In the genomic region with DNA sequence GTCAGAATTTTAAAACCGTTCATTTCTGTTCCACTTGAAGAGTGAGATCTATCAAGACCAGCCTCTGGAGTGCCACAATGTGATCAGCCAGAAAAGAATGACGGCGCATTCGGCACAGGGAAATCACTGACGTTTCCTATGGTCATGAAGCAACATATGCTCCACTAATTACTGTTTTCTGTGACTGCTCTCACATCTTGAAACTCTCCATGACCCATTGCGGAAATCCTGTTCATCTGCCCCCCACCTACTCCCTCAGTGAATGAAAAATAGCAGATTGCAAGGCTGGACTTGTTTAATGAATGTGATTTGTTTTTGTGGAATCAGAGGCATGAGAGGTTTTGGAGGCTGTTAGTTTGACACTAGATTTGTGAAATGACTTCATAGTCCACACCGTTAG, we compare ENCODE assay signal across 17 cellular contexts. TPM values are rescaled to one million over a fixed set of nuclear protein-coding genes. Genes with fewer than 3 reads are reported as not detected.
A peak's percentile ranks its signal among the peaks of the same experiment; 100 is the strongest.
DNase-seq lines count a peak whose midpoint lies in the region; ATAC-seq, FAIRE-seq and TF ChIP-seq lines count a peak whose summit lies in the region.
"Had no signal": no experiment of that assay in that cellular context is flagged by ENCODE, and none has a peak within 500 bp of the region (broad histone marks: within the 10 kb centered on the region; RNA-seq: fewer than 3 reads in every experiment).

No MANE protein-coding gene starts in this region.

- no peaks in the 10 kb centered on the region for H3K9me1 ChIP-seq in endothelial cell of umbilical vein (replicated peaks; ENCODE audit: control insufficient read depth, extremely low read depth, insufficient read depth, low read length)

- dilution Hi-C loops in endothelial cell of umbilical vein (cut with MboI; ENCODE audit: extremely low pct_ligation_motif_present, low sequenced_read_pairs), result no loop called here

- no peak overlapping the region for H3K9ac ChIP-seq in endothelial cell of umbilical vein (replicated peaks; ENCODE audit: extremely low read depth, insufficient read depth, low read length)

- peak; percentile 70 for FAIRE-seq in endothelial cell of umbilical vein (lab: Jason Lieb, UNC)

- peaks cover 7% of the 10 kb centered on the region for H3K4me1 ChIP-seq in endothelial cell of umbilical vein (ENCODE audit: control insufficient read depth, extremely low read depth, insufficient read depth, low read length)

- H3K9me3 Mint-ChIP-seq in activated CD4-positive, alpha-beta T cell treated with anti-CD3 and anti-CD28 coated beads, Interleukin-2, amount 10 ng/mL, durations not matched to agents 24 days and 14 days, result no peaks in the 10 kb centered on the region
- H3K9me3 Mint-ChIP-seq in activated CD4-positive, alpha-beta T cell treated with anti-CD3 and anti-CD28 coated beads for 36 hours (ENCODE audit: low read depth), result no peaks in the 10 kb centered on the region
- H3K9me3 Mint-ChIP-seq in type B pancreatic cell, result peaks cover 4% of the 10 kb centered on the region
- H3K9me3 Mint-ChIP-seq: T-cell had no signal

- H3K27me3 ChIP-seq in endothelial cell of umbilical vein (ENCODE audit: control insufficient read depth in 2 of 2, insufficient read depth in 2 of 2, low read length in 2 of 2) (no peaks in the 10 kb centered on the region), H7 (ENCODE audit: control insufficient read depth, insufficient read depth, low read length) (no peaks in the 10 kb centered on the region)

- TF ChIP-seq POLR2A in endothelial cell of umbilical vein (IDR thresholded peaks at IDR 0.05; ENCODE audit: low read depth, low read length), result no peak

- no peaks in the 10 kb centered on the region for H3K79me2 ChIP-seq in endothelial cell of umbilical vein (ENCODE audit: control insufficient read depth, insufficient read depth, low read length)

- peak; percentile 29 for DNase-seq in activated CD4-positive, alpha-beta T cell treated with anti-CD3 and anti-CD28 coated beads, Interleukin-2, amount 10 ng/mL, durations not matched to agents 24 days and 14 days
- no peak for DNase-seq in activated CD4-positive, alpha-beta T cell treated with anti-CD3 and anti-CD28 coated beads for 36 hours
- DNase-seq in NCI-H2227 (lab: John Stamatoyannopoulos, UW; ENCODE audit: unreplicated experiment) (peak; percentile 32), endothelial cell of umbilical vein (ENCODE audit: low read depth, low spot score) (peak; percentile 36), type B pancreatic cell (ENCODE audit: extremely low spot score, unreplicated experiment) (no peak), SKM-1 treated with dmso at 0.1 percent for 144 hours (lab: John Stamatoyannopoulos, UW; ENCODE audit: unreplicated experiment) (no peak), H7 (no peak), DMS53 treated with DMSO at 0.1 percent for 48 hours (lab: John Stamatoyannopoulos, UW; ENCODE audit: unreplicated experiment) (no peak)
- DNase-seq: CD4-positive, alpha-beta memory T cell; NCI-H1694; NCI-H2107; NCI-H510A treated with DMSO at 0.1 percent for 48 hours; T-cell had no signal

- CTCF ChIA-PET in activated CD4-positive, alpha-beta T cell treated with anti-CD3 and anti-CD28 coated beads for 36 hours (lab: Charles Lee), result no interaction called here
- CTCF ChIA-PET in endothelial cell of umbilical vein (lab: Charles Lee), result no interaction called here

- peak overlapping the region; percentile 1 for H3K27ac ChIP-seq in endothelial cell of umbilical vein (ENCODE audit: insufficient read depth, low read depth, low read length)
- H3K27ac ChIP-seq: RWPE1 had no signal

- H3K4me1 Mint-ChIP-seq in activated CD4-positive, alpha-beta T cell treated with anti-CD3 and anti-CD28 coated beads, Interleukin-2, amount 10 ng/mL, durations not matched to agents 24 days and 14 days, result no peaks in the 10 kb centered on the region
- no peaks in the 10 kb centered on the region for H3K4me1 Mint-ChIP-seq in activated CD4-positive, alpha-beta T cell treated with anti-CD3 and anti-CD28 coated beads for 36 hours
- H3K4me1 Mint-ChIP-seq in type B pancreatic cell (ENCODE audit: unreplicated experiment), result peaks cover 28% of the 10 kb centered on the region
- H3K4me1 Mint-ChIP-seq: CD4-positive, alpha-beta memory T cell; IgD-negative memory B cell; T-cell had no signal

- H3K36me3 ChIP-seq in endothelial cell of umbilical vein (ENCODE audit: control insufficient read depth in 2 of 2, extremely low read depth in 1 of 2, insufficient read depth in 2 of 2, low read length in 2 of 2) (no peaks in the 10 kb centered on the region), H7 (replicated peaks; ENCODE audit: control insufficient read depth, insufficient read depth, low read length) (no peaks in the 10 kb centered on the region)
- H3K36me3 ChIP-seq: HAP-1 had no signal

- H3K4me3 Mint-ChIP-seq in activated CD4-positive, alpha-beta T cell treated with anti-CD3 and anti-CD28 coated beads, Interleukin-2, amount 10 ng/mL, durations not matched to agents 24 days and 14 days, result no peak overlapping the region
- H3K4me3 Mint-ChIP-seq in activated CD4-positive, alpha-beta T cell treated with anti-CD3 and anti-CD28 coated beads for 36 hours, result no peak overlapping the region
- H3K4me3 Mint-ChIP-seq in type B pancreatic cell, result no peak overlapping the region
- H3K4me3 Mint-ChIP-seq: CD4-positive, alpha-beta memory T cell; IgD-negative memory B cell; T-cell had no signal

- intact Hi-C loops in activated CD4-positive, alpha-beta T cell treated with anti-CD3 and anti-CD28 coated beads, Interleukin-2, amount 10 ng/mL, durations not matched to agents 24 days and 14 days (cut with micrococcal nuclease), result no loop called here
- intact Hi-C loops in activated CD4-positive, alpha-beta T cell treated with anti-CD3 and anti-CD28 coated beads for 36 hours (cut with DNase I, micrococcal nuclease), result no loop called here
- intact Hi-C loops in endothelial cell of umbilical vein (cut with micrococcal nuclease), result no loop called here

- H3K4me2 ChIP-seq in endothelial cell of umbilical vein (ENCODE audit: insufficient read depth, low read length), result peak overlapping the region; percentile 17

- H2AFZ ChIP-seq in endothelial cell of umbilical vein (ENCODE audit: low read depth, low read length), result peak overlapping the region; percentile 12

- H3K9me3 ChIP-seq in endothelial cell of umbilical vein (replicated peaks; ENCODE audit: control insufficient read depth, insufficient read depth, low read length), result no peaks in the 10 kb centered on the region
- H3K9me3 ChIP-seq: HAP-1 had no signal

- no peak for ATAC-seq in activated CD4-positive, alpha-beta T cell treated with anti-CD3 and anti-CD28 coated beads for 36 hours
- ATAC-seq: T-cell had no signal

- H4K20me1 ChIP-seq in endothelial cell of umbilical vein (replicated peaks; ENCODE audit: control insufficient read depth, extremely low read depth, insufficient read depth, low read length), result no peaks in the 10 kb centered on the region

- H3K4me3 ChIP-seq in endothelial cell of umbilical vein (replicated peaks in 1 of 3; ENCODE audit: insufficient read depth in 1 of 3, low read depth in 1 of 3, low read length in 3 of 3) (no peak overlapping the region), H7 (ENCODE audit: insufficient read depth, low read depth, low read length) (no peak overlapping the region)
- H3K4me3 ChIP-seq: HAP-1 had no signal

- no peaks in the 10 kb centered on the region for H3K36me3 Mint-ChIP-seq in activated CD4-positive, alpha-beta T cell treated with anti-CD3 and anti-CD28 coated beads, Interleukin-2, amount 10 ng/mL, durations not matched to agents 24 days and 14 days (ENCODE audit: low read depth)
- no peaks in the 10 kb centered on the region for H3K36me3 Mint-ChIP-seq in activated CD4-positive, alpha-beta T cell treated with anti-CD3 and anti-CD28 coated beads for 36 hours (ENCODE audit: low read depth)
- H3K36me3 Mint-ChIP-seq in type B pancreatic cell, result no peaks in the 10 kb centered on the region
- H3K36me3 Mint-ChIP-seq: CD4-positive, alpha-beta memory T cell; IgD-negative memory B cell; T-cell had no signal

- POLR2A ChIA-PET in activated CD4-positive, alpha-beta T cell treated with anti-CD3 and anti-CD28 coated beads for 36 hours (lab: Charles Lee), result no interaction called here
- POLR2A ChIA-PET in endothelial cell of umbilical vein (lab: Charles Lee), result no interaction called here

- no peak overlapping the region for H3K27ac Mint-ChIP-seq in activated CD4-positive, alpha-beta T cell treated with anti-CD3 and anti-CD28 coated beads, Interleukin-2, amount 10 ng/mL, durations not matched to agents 24 days and 14 days
- H3K27ac Mint-ChIP-seq in activated CD4-positive, alpha-beta T cell treated with anti-CD3 and anti-CD28 coated beads for 36 hours, result no peak overlapping the region
- peak overlapping the region; percentile 4 for H3K27ac Mint-ChIP-seq in type B pancreatic cell
- H3K27ac Mint-ChIP-seq: CD4-positive, alpha-beta memory T cell; IgD-negative memory B cell; T-cell had no signal

- no TSS peak for BruUV-seq in endothelial cell of umbilical vein (replicated peaks; lab: Mats Ljungman, UMichigan)

- H3K27me3 Mint-ChIP-seq in activated CD4-positive, alpha-beta T cell treated with anti-CD3 and anti-CD28 coated beads, Interleukin-2, amount 10 ng/mL, durations not matched to agents 24 days and 14 days, result no peaks in the 10 kb centered on the region
- H3K27me3 Mint-ChIP-seq in activated CD4-positive, alpha-beta T cell treated with anti-CD3 and anti-CD28 coated beads for 36 hours, result peaks cover 5% of the 10 kb centered on the region
- no peaks in the 10 kb centered on the region for H3K27me3 Mint-ChIP-seq in type B pancreatic cell
- H3K27me3 Mint-ChIP-seq: IgD-negative memory B cell had no signal

- TF ChIP-seq CTCF in endothelial cell of umbilical vein (IDR thresholded peaks at IDR 0.05; ENCODE audit: extremely low read depth in 1 of 2, insufficient read depth in 1 of 2, low read depth in 1 of 2, low read length in 2 of 2) (no peak), type B pancreatic cell (conservative IDR thresholded peaks at IDR 0.05) (no peak)

RNA-seq across cellular contexts. Expression of a gene that starts 53.3 kb away (rescaled TPM):
- 0.05 and 0.07 TPM in 2 replicates for total RNA-seq in activated CD4-positive, alpha-beta T cell treated with anti-CD3 and anti-CD28 coated beads, Interleukin-2, amount 10 ng/mL, durations not matched to agents 24 days and 14 days
- under 1 TPM in 1 of 2 experiments, not detected in 1; 0.18 TPM for total RNA-seq in activated CD4-positive, alpha-beta T cell treated with anti-CD3 and anti-CD28 coated beads for 36 hours
- total RNA-seq in endothelial cell of umbilical vein (4.6 and 6.9 TPM in 2 replicates), type B pancreatic cell (ENCODE audit: low replicate concordance) (9.2 and 11.5 TPM in 2 replicates)
- 0.46 and 0.75 TPM in 2 replicates for polyA plus RNA-seq in endothelial cell of umbilical vein
- 0.75 and 0.93 TPM in 2 replicates for polyA plus RNA-seq in endothelial cell of umbilical vein (2011; cell fraction: cytosol; rRNA removed)
- 1.5 and 2.0 TPM in 2 replicates for polyA plus RNA-seq in endothelial cell of umbilical vein (2011; cell fraction: nucleus; rRNA removed)
- polyA plus RNA-seq in endothelial cell of umbilical vein (2012), result 3.7 and 7.6 TPM in 2 replicates
- 2.8 and 3.5 TPM in 2 replicates for polyA minus RNA-seq in endothelial cell of umbilical vein
- not detected for polyA minus RNA-seq in endothelial cell of umbilical vein (2011; cell fraction: cytosol; rRNA and poly(A)+ RNA removed)
- 5.3 and 7.8 TPM in 2 replicates for polyA minus RNA-seq in endothelial cell of umbilical vein (2011; cell fraction: nucleus; rRNA and poly(A)+ RNA removed)
- 0.07 and 0.17 TPM in 2 replicates for total RNA-seq in H7 (2014; rRNA removed; shearing (Covaris generic))
- total RNA-seq: CD4-positive, alpha-beta memory T cell; OCI-LY7; T-cell had no signal
- polyA plus RNA-seq: CD4-positive, alpha-beta memory T cell; IgD-negative memory B cell had no signal

Comparison
In these comparisons a context has a peak if more than half of its experiments do, and no peak if none do; other contexts are left out.
1. DNase-seq: peak in activated CD4-positive, alpha-beta T cell treated with anti-CD3 and anti-CD28 coated beads, Interleukin-2, amount 10 ng/mL, durations not matched to agents 24 days and 14 days (single experiment), NCI-H2227 (single experiment) and endothelial cell of umbilical vein (single experiment); none in activated CD4-positive, alpha-beta T cell treated with anti-CD3 and anti-CD28 coated beads for 36 hours (single experiment), type B pancreatic cell (single experiment), SKM-1 treated with dmso at 0.1 percent for 144 hours (single experiment), H7 (single experiment) and DMS53 treated with DMSO at 0.1 percent for 48 hours (single experiment).